35 cellular contexts compared by ENCODE assay signal in genomic region chr4:44651425-44651824, GRCh38. TPM values are rescaled to one million over a fixed set of nuclear protein-coding genes. Genes with fewer than 3 reads are reported as not detected.
"Had no signal": no experiment of that assay in that cellular context is flagged by ENCODE, and none has a peak within 500 bp of the region (broad histone marks: within the 10 kb centered on the region; RNA-seq: fewer than 3 reads in every experiment).

YIPF7 (minus strand) TSS chr4:44651625; CDS start chr4:44650100, 1,525 bp downstream.

- H3K36me3 ChIP-seq: heart left ventricle, lower lobe of right lung, neutrophil, pancreas, prostate gland, sigmoid colon, stomach, suprapubic skin, tibial artery, WERI-Rb-1 had no signal

- H3K9me3 ChIP-seq: body of pancreas, heart left ventricle, lower lobe of right lung, neutrophil, pancreas, prostate gland, sigmoid colon, stomach, suprapubic skin, tibial artery had no signal

- H3K4me1 Mint-ChIP-seq: endodermal cell; nephron progenitor cell; stimulated activated naive B cell treated with anti-CD40 and anti-IgM and Interleukin-4, amounts not matched to agents 10 μg/mL and 1 μg/mL and 100 μg/mL, for 72 hours; T-helper 17 cell had no signal

- H3K27ac ChIP-seq: body of pancreas, heart left ventricle, lower lobe of right lung, neutrophil, pancreas, prostate gland, sigmoid colon, stomach, suprapubic skin, tibial artery, WERI-Rb-1 had no signal

- ATAC-seq: activated CD4-positive, CD25-positive, alpha-beta regulatory T cell treated with anti-CD3 and anti-CD28 coated beads, Interleukin-2, amount 50 U/mL, for 24 hours; body of pancreas; esophagus mucosa; left lobe of liver; lower lobe of right lung; pancreas; stimulated activated naive B cell treated with anti-CD40 and anti-IgM and Interleukin-4, amounts not matched to agents 10 μg/mL and 1 μg/mL and 100 μg/mL, for 72 hours; T-helper 17 cell had no signal

- H3K27ac Mint-ChIP-seq: activated naive CD8-positive, alpha-beta T cell; endodermal cell; nephron progenitor cell; stimulated activated naive B cell treated with anti-CD40 and anti-IgM and Interleukin-4, amounts not matched to agents 10 μg/mL and 1 μg/mL and 100 μg/mL, for 72 hours; T-helper 17 cell had no signal

- H3K27me3 ChIP-seq: body of pancreas, heart left ventricle, pancreas, sigmoid colon, stomach, suprapubic skin, tibial artery had no signal

- H3K9me3 Mint-ChIP-seq: endodermal cell; nephron progenitor cell; stimulated activated naive B cell treated with anti-CD40 and anti-IgM and Interleukin-4, amounts not matched to agents 10 μg/mL and 1 μg/mL and 100 μg/mL, for 72 hours had no signal

- H3K4me3 Mint-ChIP-seq: activated naive CD8-positive, alpha-beta T cell; endodermal cell; nephron progenitor cell; stimulated activated naive B cell treated with anti-CD40 and anti-IgM and Interleukin-4, amounts not matched to agents 10 μg/mL and 1 μg/mL and 100 μg/mL, for 72 hours; T-helper 17 cell had no signal

- DNase-seq: activated CD4-positive, alpha-beta T cell treated with anti-CD3 and anti-CD28 coated beads for 48 hours; activated CD4-positive, alpha-beta T cell treated with anti-CD3 and anti-CD28 coated beads, Interleukin-2, amount 50 U/mL, for 48 hours; activated CD8-positive, alpha-beta memory T cell treated with anti-CD3 and anti-CD28 coated beads for 24 hours; activated effector memory CD4-positive, alpha-beta T cell treated with Interleukin-2 at 50 U/mL for 16 hours; activated naive CD4-positive, alpha-beta T cell treated with Interleukin-2 at 50 U/mL for 16 hours; anterior cingulate cortex; body of pancreas; endodermal cell; foreskin fibroblast; heart left ventricle; hypothalamus; kidney glomerular epithelial cell; lower lobe of right lung; mesenchymal stem cell; nephron progenitor cell; pancreas; sigmoid colon; stimulated activated CD4-positive, alpha-beta T cell treated with anti-CD3 and anti-CD28 coated beads, Interleukin-15, amount 100 ng/mL, for 24 hours; stimulated activated CD4-positive, alpha-beta T cell treated with anti-CD3 and anti-CD28 coated beads, Interleukin-2, amount 100 ng/mL, for 24 hours; stimulated activated naive B cell treated with anti-CD40 and anti-IgM and Interleukin-4, amounts not matched to agents 10 μg/mL and 1 μg/mL and 100 μg/mL, for 72 hours; stomach; T-helper 17 cell; T1000; tibial artery; WERI-Rb-1 had no signal

- H3K4me3 ChIP-seq: body of pancreas, heart left ventricle, lower lobe of right lung, pancreas, prostate gland, sigmoid colon, stomach, suprapubic skin, tibial artery had no signal

- H3K4me1 ChIP-seq: body of pancreas, lower lobe of right lung, pancreas, prostate gland, sigmoid colon, stomach, suprapubic skin, tibial artery had no signal

- H3K36me3 Mint-ChIP-seq: activated naive CD8-positive, alpha-beta T cell; stimulated activated naive B cell treated with anti-CD40 and anti-IgM and Interleukin-4, amounts not matched to agents 10 μg/mL and 1 μg/mL and 100 μg/mL, for 72 hours had no signal

RNA-seq across cellular contexts. Expression of gene YIPF7, which starts in this region (rescaled TPM):
- total RNA-seq: body of pancreas, endodermal cell, esophagus mucosa, left lobe of liver, lower lobe of right lung, mononuclear cell, pancreas, prostate gland, sigmoid colon, stomach, suprapubic skin, T-helper 17 cell, urinary bladder had no signal
- polyA plus RNA-seq: adipose tissue, sigmoid colon, stomach had no signal
